ENCODE assay signal across 21 cellular contexts in genomic region chr9:102650896-102651295, GRCh38.
"Had no signal": no experiment of that assay in that cellular context is flagged by ENCODE, and none has a peak within 500 bp of the region (broad histone marks: within the 10 kb centered on the region; RNA-seq: fewer than 3 reads in every experiment).

No MANE protein-coding gene starts in this region.

- FAIRE-seq: urothelium cell line had no signal

- DNase-seq: stimulated activated CD4-positive, alpha-beta T cell treated with anti-CD3 and anti-CD28 coated beads, Interleukin-2, amount 100 ng/mL, for 48 hours; stimulated activated CD4-positive, alpha-beta T cell treated with anti-CD3 and anti-CD28 coated beads, Interleukin-4, amount 100 ng/mL, for 1 hour; stimulated activated CD4-positive, alpha-beta T cell treated with anti-CD3 and anti-CD28 coated beads, Interleukin-4, amount 100 ng/mL, for 24 hours; stimulated activated CD4-positive, alpha-beta T cell treated with anti-CD3 and anti-CD28 coated beads, Interleukin-4, amount 100 ng/mL, for 4 hours; stimulated activated CD8-positive, alpha-beta memory T cell treated with anti-CD3 and anti-CD28 coated beads, Interleukin-4, amount 100 ng/mL, for 48 hours; stimulated activated naive B cell treated with anti-CD40 and anti-IgM and Interleukin-4, amounts not matched to agents 10 μg/mL and 1 μg/mL and 100 μg/mL, for 72 hours; stimulated activated naive CD4-positive, alpha-beta T cell; stimulated activated naive CD4-positive, alpha-beta T cell treated with Interleukin-2 at 50 U/mL for 16 hours; stimulated activated naive CD8-positive, alpha-beta T cell treated with anti-CD3 and anti-CD28 coated beads, Interleukin-15, amount 100 ng/mL, for 72 hours; stimulated activated naive CD8-positive, alpha-beta T cell treated with anti-CD3 and anti-CD28 coated beads, Interleukin-15, Interleukin-2, amounts not matched to agents 100 U/mL and 50 U/mL, for 24 hours; stomach; substantia nigra; testis; thyroid gland; tibial artery; transverse colon; trophoblast cell; upper lobe of left lung; upper lobe of right lung; uterus had no signal
